18 cellular contexts compared by ENCODE assay signal in the genomic region with DNA sequence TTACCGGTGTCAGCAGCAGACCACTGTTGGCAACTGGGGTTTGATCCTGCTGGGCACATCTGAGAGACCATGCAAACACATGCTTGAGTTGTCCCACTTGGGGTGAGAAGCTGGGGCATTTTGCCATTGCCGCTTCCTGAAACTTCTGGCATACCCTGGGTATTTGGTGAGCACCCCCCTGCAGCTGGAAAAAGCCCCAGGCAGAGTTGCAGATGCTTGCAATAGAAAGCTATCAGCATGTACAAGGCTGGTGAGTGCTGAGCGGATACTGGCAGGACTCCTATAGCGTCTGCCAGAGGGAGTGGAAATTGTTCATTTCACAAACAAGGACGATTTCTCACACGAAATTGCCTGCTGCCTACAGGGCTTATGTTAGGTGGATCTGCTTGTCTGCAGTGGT. TPM values are rescaled to one million over a fixed set of nuclear protein-coding genes. Genes with fewer than 3 reads are reported as not detected.
A peak's percentile ranks its signal among the peaks of the same experiment; 100 is the strongest.
DNase-seq lines count a peak whose midpoint lies in the region; ATAC-seq and TF ChIP-seq lines count a peak whose summit lies in the region.
"Had no signal": no experiment of that assay in that cellular context is flagged by ENCODE, and none has a peak within 500 bp of the region (broad histone marks: within the 10 kb centered on the region; RNA-seq: fewer than 3 reads in every experiment).

No MANE protein-coding gene starts in this region.

- H3K9me3 ChIP-seq in MG63 (no peaks in the 10 kb centered on the region), right cardiac atrium (ENCODE audit: control insufficient read depth, low read length) (no peaks in the 10 kb centered on the region), Peyer's patch (no peaks in the 10 kb centered on the region)
- H3K9me3 ChIP-seq: BE2C had no signal

- TF ChIP-seq POLR2A in Peyer's patch (IDR thresholded peaks at IDR 0.05) = no peak

- H3K36me3 ChIP-seq in MG63 (no peaks in the 10 kb centered on the region), Peyer's patch (no peaks in the 10 kb centered on the region)
- H3K36me3 ChIP-seq: BE2C had no signal

- no peaks in the 10 kb centered on the region for H3K4me1 ChIP-seq in right cardiac atrium (ENCODE audit: control insufficient read depth, insufficient read depth, low read length)
- no peaks in the 10 kb centered on the region for H3K4me1 ChIP-seq in Peyer's patch
- H3K4me1 ChIP-seq: BE2C had no signal

- no peak overlapping the region for H3K4me3 ChIP-seq in MG63
- no peak overlapping the region for H3K4me3 ChIP-seq in fibroblast of pulmonary artery (replicated peaks; ENCODE audit: low read depth, low read length)
- H3K4me3 ChIP-seq in right cardiac atrium (ENCODE audit: low read length) = no peak overlapping the region
- no peak overlapping the region for H3K4me3 ChIP-seq in Peyer's patch

- whole genome bisulfite sequencing in right cardiac atrium = 28% methylated on average over 6 of the region's 6 CpGs

- intact Hi-C loops in right cardiac atrium (cut with DNase I) = loop anchor here in 2 of 4 donors (10.0 kb wide), 1 partner anchor 102 kb away; no protein-coding TSS in a partner anchor

- no peaks in the 10 kb centered on the region for H3K27me3 ChIP-seq in MG63
- H3K27me3 ChIP-seq in right cardiac atrium (ENCODE audit: control insufficient read depth, insufficient read depth) = no peaks in the 10 kb centered on the region
- H3K27me3 ChIP-seq in Peyer's patch = no peaks in the 10 kb centered on the region
- H3K27me3 ChIP-seq: BE2C had no signal

- no peak for TF ChIP-seq CTCF in fibroblast of pulmonary artery (IDR thresholded peaks at IDR 0.05; ENCODE audit: low read length, missing control alignments)
- no peak for TF ChIP-seq CTCF in Peyer's patch (IDR thresholded peaks at IDR 0.05)

- peak; percentile 53 to 77 for ATAC-seq in right cardiac atrium
- ATAC-seq in GM21576 (IDR thresholded peaks at IDR 0.05; ENCODE audit: unreplicated experiment) = no peak

- H3K27ac ChIP-seq in right cardiac atrium (ENCODE audit: low read length) (no peak overlapping the region), Peyer's patch (no peak overlapping the region)

- DNase-seq in EH (ENCODE audit: low read depth) (peak; percentile 4), MG63 (peak; percentile 61), fibroblast of pulmonary artery (ENCODE audit: low read depth) (peak; percentile 27), right cardiac atrium (peak; percentile 50 to 84 (median 71)), SW 1271 (lab: John Stamatoyannopoulos, UW) (no peak), Peyer's patch (no peak)
- DNase-seq: ACHN; BE2C; Calu3; CD4-positive, CD25-positive, alpha-beta regulatory T cell; IMR-90; NCI-H1417 treated with DMSO at 0.1 percent for 48 hours; NCI-H2029; NCI-H345; NCI-H524 treated with DMSO at 0.1 percent for 48 hours had no signal

RNA-seq across cellular contexts. Expression of a gene that starts 32.3 kb away (rescaled TPM):
- total RNA-seq in MG63 (2014; rRNA removed; shearing (Covaris generic); ENCODE audit: low replicate concordance) = not detected in 2 replicates
- total RNA-seq in right cardiac atrium (not detected), Peyer's patch (under 1 TPM in 1 of 4 donors, not detected in 3; 0.54 TPM)
- polyA plus RNA-seq in right cardiac atrium = not detected
- total RNA-seq: Calu3; CD4-positive, CD25-positive, alpha-beta regulatory T cell; HT1080; IMR-90; M059J had no signal
- polyA plus RNA-seq: CD4-positive, CD25-positive, alpha-beta regulatory T cell; IMR-90 had no signal

Comparison
In these comparisons a context has a peak if more than half of its experiments do, and no peak if none do; other contexts are left out.
1. DNase-seq: peak in EH (single experiment), MG63 (single experiment), fibroblast of pulmonary artery (single experiment) and right cardiac atrium (3 of 3); none in SW 1271 (0 of 2) and Peyer's patch (0 of 3).